In genomic region chr4:158586881-158587280, GRCh38 we compare ENCODE assay signal across 34 cellular contexts.
"Had no signal": no experiment of that assay in that cellular context is flagged by ENCODE, and none has a peak within 500 bp of the region (broad histone marks: within the 10 kb centered on the region; RNA-seq: fewer than 3 reads in every experiment).

No MANE protein-coding gene starts in this region.

- DNase-seq: Karpas-422, Kasumi-1, MG63, MM.1S, MV-4-11, NCI-H1048, NCI-H1092, NCI-H1092 treated with DMSO at 0.1 percent for 48 hours, NCI-H1105, NCI-H1105 treated with DMSO at 0.1 percent for 48 hours, NCI-H1417, NCI-H1417 treated with DMSO at 0.1 percent for 48 hours, NCI-H1436, NCI-H1436 treated with DMSO at 0.1 percent for 48 hours, NCI-H146, NCI-H1694, NCI-H1694 treated with DMSO at 0.1 percent for 48 hours, NCI-H187, NCI-H187 treated with DMSO at 0.1 percent for 48 hours, NCI-H1930, NCI-H2029, NCI-H2029 treated with DMSO at 0.1 percent for 48 hours, NCI-H2081, NCI-H2081 treated with DMSO at 0.1 percent for 48 hours, NCI-H2107, NCI-H2171, NCI-H2171 treated with DMSO at 0.1 percent for 48 hours, NCI-H2227 treated with DMSO at 0.1 percent for 48 hours, NCI-H226, NCI-H345, NCI-H446, NCI-H446 treated with DMSO at 0.1 percent for 48 hours, NCI-H510A, NCI-H510A treated with DMSO at 0.1 percent for 48 hours had no signal
